ENCODE assay signal across 1 cellular context in genomic region chr17:56939869-56940484, GRCh38.
TF ChIP-seq lines count a peak whose summit lies in the region.

No MANE protein-coding gene starts in this region.

TF ChIP-seq in HepG2, 621 proteins besides CTCF, POLR2A, EP300 and RAD21 (continued from another document):
- TF ChIP-seq ZNF407 (CRISPR knock-in tag; IDR thresholded peaks at IDR 0.05; ENCODE audit: not compliant biosample characterization) (no peak), ZNF263 (CRISPR knock-in tag; IDR thresholded peaks at IDR 0.05) (no peak), IRX3 (CRISPR knock-in tag; IDR thresholded peaks at IDR 0.05; ENCODE audit: borderline replicate concordance, low read depth) (no peak), FOXK2 (IDR thresholded peaks at IDR 0.05) (no peak), ZNF441 (CRISPR knock-in tag; IDR thresholded peaks at IDR 0.05; ENCODE audit: borderline replicate concordance) (0 out of 2 replicates have a peak, but pooled peaks have one; percentile 49), ZNF546 (CRISPR knock-in tag; conservative IDR thresholded peaks at IDR 0.05) (no peak), CHD2 (IDR thresholded peaks at IDR 0.05; ENCODE audit: low read depth, low read length) (no peak), PRPF4 (IDR thresholded peaks at IDR 0.05; ENCODE audit: low read depth, low read length, poor library complexity, severe bottlenecking) (no peak), ZNF687 (CRISPR knock-in tag; IDR thresholded peaks at IDR 0.05) (no peak)
